ENCODE assay signal across 1 cellular context in the genomic region with DNA sequence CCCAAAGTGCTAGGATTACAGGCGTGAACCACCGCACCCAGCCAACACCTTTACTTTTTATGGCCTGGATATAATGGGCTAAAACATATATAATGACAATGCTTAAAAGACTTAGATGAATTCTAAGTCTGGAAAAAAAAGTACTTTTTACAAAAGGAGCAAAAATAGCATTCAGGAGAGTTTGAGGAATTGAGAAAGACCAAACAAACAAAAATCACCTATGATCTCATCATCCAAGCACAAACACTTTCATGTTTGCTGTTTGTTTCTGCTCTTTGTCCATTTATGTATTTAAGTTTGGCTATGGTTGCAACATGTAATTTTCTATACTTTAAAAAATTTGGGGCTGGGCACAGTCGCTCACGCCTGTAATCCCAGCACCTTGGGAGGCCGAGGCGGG.
TF ChIP-seq lines count a peak whose summit lies in the region.

No MANE protein-coding gene starts in this region.

TF ChIP-seq in WTC11, 78 proteins besides CTCF, POLR2A, EP300 and RAD21 (continued from another document):
- TF ChIP-seq, protein P1, sequence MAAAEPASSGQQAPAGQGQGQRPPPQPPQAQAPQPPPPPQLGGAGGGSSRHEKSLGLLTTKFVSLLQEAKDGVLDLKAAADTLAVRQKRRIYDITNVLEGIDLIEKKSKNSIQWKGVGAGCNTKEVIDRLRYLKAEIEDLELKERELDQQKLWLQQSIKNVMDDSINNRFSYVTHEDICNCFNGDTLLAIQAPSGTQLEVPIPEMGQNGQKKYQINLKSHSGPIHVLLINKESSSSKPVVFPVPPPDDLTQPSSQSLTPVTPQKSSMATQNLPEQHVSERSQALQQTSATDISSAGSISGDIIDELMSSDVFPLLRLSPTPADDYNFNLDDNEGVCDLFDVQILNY (CRISPR knock-in tag; IDR thresholded peaks at IDR 0.05): no peak
- TF ChIP-seq CREM (CRISPR knock-in tag; IDR thresholded peaks at IDR 0.05): no peak
- TF ChIP-seq GTF2I (CRISPR knock-in tag; conservative IDR thresholded peaks at IDR 0.05): no peak
- TF ChIP-seq TCF7 (CRISPR knock-in tag; IDR thresholded peaks at IDR 0.05; ENCODE audit: low read depth): no peak
- no peak for TF ChIP-seq SOX15 (CRISPR knock-in tag; IDR thresholded peaks at IDR 0.05)
- TF ChIP-seq NFE2L1 (CRISPR knock-in tag; IDR thresholded peaks at IDR 0.05): no peak
- TF ChIP-seq, protein P2, sequence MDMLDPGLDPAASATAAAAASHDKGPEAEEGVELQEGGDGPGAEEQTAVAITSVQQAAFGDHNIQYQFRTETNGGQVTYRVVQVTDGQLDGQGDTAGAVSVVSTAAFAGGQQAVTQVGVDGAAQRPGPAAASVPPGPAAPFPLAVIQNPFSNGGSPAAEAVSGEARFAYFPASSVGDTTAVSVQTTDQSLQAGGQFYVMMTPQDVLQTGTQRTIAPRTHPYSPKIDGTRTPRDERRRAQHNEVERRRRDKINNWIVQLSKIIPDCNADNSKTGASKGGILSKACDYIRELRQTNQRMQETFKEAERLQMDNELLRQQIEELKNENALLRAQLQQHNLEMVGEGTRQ (CRISPR knock-in tag; IDR thresholded peaks at IDR 0.05): no peak
- no peak for TF ChIP-seq EMX1 (CRISPR knock-in tag; IDR thresholded peaks at IDR 0.05)
- TF ChIP-seq ZNF219 (CRISPR knock-in tag; IDR thresholded peaks at IDR 0.05; ENCODE audit: borderline replicate concordance): no peak
- no peak for TF ChIP-seq NFYB (CRISPR knock-in tag; conservative IDR thresholded peaks at IDR 0.05; ENCODE audit: low read depth)
- no peak for TF ChIP-seq FOXP4 (CRISPR knock-in tag; IDR thresholded peaks at IDR 0.05)
- TF ChIP-seq NR3C1 (CRISPR knock-in tag; conservative IDR thresholded peaks at IDR 0.05; ENCODE audit: low read depth): no peak
- TF ChIP-seq ZBTB43 (CRISPR knock-in tag; IDR thresholded peaks at IDR 0.05): no peak
- TF ChIP-seq, protein P3, sequence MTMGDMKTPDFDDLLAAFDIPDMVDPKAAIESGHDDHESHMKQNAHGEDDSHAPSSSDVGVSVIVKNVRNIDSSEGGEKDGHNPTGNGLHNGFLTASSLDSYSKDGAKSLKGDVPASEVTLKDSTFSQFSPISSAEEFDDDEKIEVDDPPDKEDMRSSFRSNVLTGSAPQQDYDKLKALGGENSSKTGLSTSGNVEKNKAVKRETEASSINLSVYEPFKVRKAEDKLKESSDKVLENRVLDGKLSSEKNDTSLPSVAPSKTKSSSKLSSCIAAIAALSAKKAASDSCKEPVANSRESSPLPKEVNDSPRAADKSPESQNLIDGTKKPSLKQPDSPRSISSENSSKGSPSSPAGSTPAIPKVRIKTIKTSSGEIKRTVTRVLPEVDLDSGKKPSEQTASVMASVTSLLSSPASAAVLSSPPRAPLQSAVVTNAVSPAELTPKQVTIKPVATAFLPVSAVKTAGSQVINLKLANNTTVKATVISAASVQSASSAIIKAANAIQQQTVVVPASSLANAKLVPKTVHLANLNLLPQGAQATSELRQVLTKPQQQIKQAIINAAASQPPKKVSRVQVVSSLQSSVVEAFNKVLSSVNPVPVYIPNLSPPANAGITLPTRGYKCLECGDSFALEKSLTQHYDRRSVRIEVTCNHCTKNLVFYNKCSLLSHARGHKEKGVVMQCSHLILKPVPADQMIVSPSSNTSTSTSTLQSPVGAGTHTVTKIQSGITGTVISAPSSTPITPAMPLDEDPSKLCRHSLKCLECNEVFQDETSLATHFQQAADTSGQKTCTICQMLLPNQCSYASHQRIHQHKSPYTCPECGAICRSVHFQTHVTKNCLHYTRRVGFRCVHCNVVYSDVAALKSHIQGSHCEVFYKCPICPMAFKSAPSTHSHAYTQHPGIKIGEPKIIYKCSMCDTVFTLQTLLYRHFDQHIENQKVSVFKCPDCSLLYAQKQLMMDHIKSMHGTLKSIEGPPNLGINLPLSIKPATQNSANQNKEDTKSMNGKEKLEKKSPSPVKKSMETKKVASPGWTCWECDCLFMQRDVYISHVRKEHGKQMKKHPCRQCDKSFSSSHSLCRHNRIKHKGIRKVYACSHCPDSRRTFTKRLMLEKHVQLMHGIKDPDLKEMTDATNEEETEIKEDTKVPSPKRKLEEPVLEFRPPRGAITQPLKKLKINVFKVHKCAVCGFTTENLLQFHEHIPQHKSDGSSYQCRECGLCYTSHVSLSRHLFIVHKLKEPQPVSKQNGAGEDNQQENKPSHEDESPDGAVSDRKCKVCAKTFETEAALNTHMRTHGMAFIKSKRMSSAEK (CRISPR knock-in tag; IDR thresholded peaks at IDR 0.05; ENCODE audit: borderline replicate concordance): no peak
- TF ChIP-seq ATF6 (CRISPR knock-in tag; IDR thresholded peaks at IDR 0.05): no peak
- TF ChIP-seq OVOL2 (CRISPR knock-in tag; IDR thresholded peaks at IDR 0.05; ENCODE audit: borderline replicate concordance): no peak
- no peak for TF ChIP-seq PRDM15 (CRISPR knock-in tag; IDR thresholded peaks at IDR 0.05)
